ENCODE assay signal across 16 cellular contexts in genomic region chr7:697259-697615, GRCh38. TPM values are rescaled to one million over a fixed set of nuclear protein-coding genes. Genes with fewer than 3 reads are reported as not detected.
A peak's percentile ranks its signal among the peaks of the same experiment; 100 is the strongest.
DNase-seq lines count a peak whose midpoint lies in the region; ATAC-seq and TF ChIP-seq lines count a peak whose summit lies in the region.
"Had no signal": no experiment of that assay in that cellular context is flagged by ENCODE, and none has a peak within 500 bp of the region (broad histone marks: within the 10 kb centered on the region; RNA-seq: fewer than 3 reads in every experiment).

No MANE protein-coding gene starts in this region.

- H3K27ac ChIP-seq in left ventricle myocardium inferior (replicated peaks) (peak overlapping the region; percentile 47), esophagus squamous epithelium (peak overlapping the region in 3 of 4 donors; percentile 24 to 69 (median 69)), vagina (peak overlapping the region; percentile 44), GM23338 (ENCODE audit: low read depth) (no peak overlapping the region)
- H3K27ac ChIP-seq: A549 had no signal

- no peaks in the 10 kb centered on the region for H3F3A ChIP-seq in GM23338 (replicated peaks; ENCODE audit: low read depth)

- H3K27ac Mint-ChIP-seq in GM23338 = no peak overlapping the region
- H3K27ac Mint-ChIP-seq: H9 had no signal

- H3K27me3 ChIP-seq in left ventricle myocardium inferior (ENCODE audit: low read depth) (no peaks in the 10 kb centered on the region), esophagus squamous epithelium (no peaks in the 10 kb centered on the region), vagina (no peaks in the 10 kb centered on the region), GM23338 (ENCODE audit: insufficient read depth) (no peaks in the 10 kb centered on the region)
- H3K27me3 ChIP-seq: MG63 had no signal

- intact Hi-C loops in left ventricle myocardium inferior (cut with micrococcal nuclease) = no loop called here
- intact Hi-C loops in cardiac septum (cut with DNase I) = no loop called here
- intact Hi-C loops in esophagus squamous epithelium (cut with DNase I) = no loop called here
- intact Hi-C loops in posterior vena cava (cut with DNase I) = no loop called here
- intact Hi-C loops in vagina (cut with DNase I) = no loop called here

- 88% methylated on average over 5 of the region's 16 CpGs; no CpG with 5 or more reads in 1 of the 2 donors for WGBS in esophagus squamous epithelium, 2 donors

- ATAC-seq in GM23338 = no peak
- ATAC-seq in GM18519 (IDR thresholded peaks at IDR 0.05; ENCODE audit: low FRiP score, unreplicated experiment) = no peak
- ATAC-seq: A549 had no signal

- DNase-seq in left ventricle myocardium inferior = no peak
- DNase-seq in cardiac septum (ENCODE audit: low spot score) = no peak
- DNase-seq in esophagus squamous epithelium (lab: John Stamatoyannopoulos, UW) = no peak
- DNase-seq in posterior vena cava (ENCODE audit: low spot score) = peak; percentile 49
- no peak for DNase-seq in vagina (ENCODE audit: extremely low spot score in 2 of 2)
- no peak for DNase-seq in GM23338 (ENCODE audit: low spot score)
- DNase-seq in NK-92 treated with Interleukin-12 subunit alpha and Interleukin-12 subunit beta, amount 100 ng/mL, for 24 hours (lab: John Stamatoyannopoulos, UW) = no peak
- DNase-seq: H9, MG63, NCI-H1105, NCI-H187 treated with DMSO at 0.1 percent for 48 hours, NCI-H2171 treated with DMSO at 0.1 percent for 48 hours, NCI-H774 had no signal

- peaks cover 45% of the 10 kb centered on the region for H3K36me3 Mint-ChIP-seq in GM23338 (ENCODE audit: low read depth)

- no peak for TF ChIP-seq POLR2A in esophagus squamous epithelium (IDR thresholded peaks at IDR 0.05)
- TF ChIP-seq POLR2A in vagina (IDR thresholded peaks at IDR 0.05) = no peak

- H3K4me1 Mint-ChIP-seq in GM23338 = peaks cover 6% of the 10 kb centered on the region

- H3K4me3 ChIP-seq in left ventricle myocardium inferior (no peak overlapping the region), esophagus squamous epithelium (no peak overlapping the region), vagina (no peak overlapping the region), GM23338 (no peak overlapping the region)
- H3K4me3 ChIP-seq: A549, MG63 had no signal

- no peak for TF ChIP-seq CTCF in left ventricle myocardium inferior (IDR thresholded peaks at IDR 0.05; ENCODE audit: borderline replicate concordance)
- no peak for TF ChIP-seq CTCF in esophagus squamous epithelium (IDR thresholded peaks at IDR 0.05)
- TF ChIP-seq CTCF in vagina (IDR thresholded peaks at IDR 0.05) = no peak
- TF ChIP-seq CTCF in GM23338 (conservative IDR thresholded peaks at IDR 0.05; ENCODE audit: low read depth in 2 of 2) = no peak

- no peak overlapping the region for H2AFZ ChIP-seq in GM23338

- H3K4me1 ChIP-seq in left ventricle myocardium inferior = peaks cover 30% of the 10 kb centered on the region
- H3K4me1 ChIP-seq in esophagus squamous epithelium = peaks cover 0 to 28% (median 11%) of the 10 kb centered on the region in 3 donors
- H3K4me1 ChIP-seq in vagina = peaks cover 18% of the 10 kb centered on the region
- no peaks in the 10 kb centered on the region for H3K4me1 ChIP-seq in GM23338 (ENCODE audit: insufficient read depth)
- H3K4me1 ChIP-seq: A549, Caco-2 had no signal

- H3K4me2 ChIP-seq in GM23338 = no peak overlapping the region
- H3K4me2 ChIP-seq: A549 had no signal

- no peak overlapping the region for H3K4me3 Mint-ChIP-seq in GM23338
- H3K4me3 Mint-ChIP-seq: H9 had no signal

- H3K9me3 ChIP-seq in left ventricle myocardium inferior (replicated peaks) (no peaks in the 10 kb centered on the region), esophagus squamous epithelium (no peaks in the 10 kb centered on the region), vagina (no peaks in the 10 kb centered on the region)
- H3K9me3 ChIP-seq: Caco-2 had no signal

- 0 out of 3 replicates have a peak, but pooled peaks cover 5% of the 10 kb centered on the region for H3K9me3 Mint-ChIP-seq in GM23338
- H3K9me3 Mint-ChIP-seq: H9 had no signal

- peaks cover 18% of the 10 kb centered on the region for H3K79me2 ChIP-seq in GM23338 (replicated peaks; ENCODE audit: insufficient read depth)

- H3K36me3 ChIP-seq in left ventricle myocardium inferior = no peaks in the 10 kb centered on the region
- no peaks in the 10 kb centered on the region for H3K36me3 ChIP-seq in esophagus squamous epithelium
- no peaks in the 10 kb centered on the region for H3K36me3 ChIP-seq in vagina
- no peaks in the 10 kb centered on the region for H3K36me3 ChIP-seq in GM23338 (ENCODE audit: insufficient read depth)
- H3K36me3 ChIP-seq: MG63 had no signal

- H3K27me3 Mint-ChIP-seq in GM23338 (ENCODE audit: insufficient read depth, low read depth, poor library complexity) = peaks cover 5% of the 10 kb centered on the region

- no peaks in the 10 kb centered on the region for H4K20me1 ChIP-seq in GM23338 (replicated peaks; ENCODE audit: insufficient read depth)

- H3K9me2 ChIP-seq in GM23338 (ENCODE audit: insufficient read depth) = no peaks in the 10 kb centered on the region

TF ChIP-seq in GM23338, 12 proteins besides CTCF, POLR2A, EP300 and RAD21 (continues in another document):
- TF ChIP-seq ZNF114 (CRISPR knock-in tag; IDR thresholded peaks at IDR 0.05) (no peak), POLR2AphosphoS5 (IDR thresholded peaks at IDR 0.05; ENCODE audit: low read depth) (no peak), NANOG (IDR thresholded peaks at IDR 0.05; ENCODE audit: borderline replicate concordance) (no peak), JUNB (IDR thresholded peaks at IDR 0.05; ENCODE audit: unreplicated experiment) (no peak), ETS1 (IDR thresholded peaks at IDR 0.05) (no peak)

RNA-seq across cellular contexts. Expression of gene DNAAF5, which starts 29.3 kb away (rescaled TPM):
- total RNA-seq in left ventricle myocardium inferior (18.1 TPM), cardiac septum (22.1 TPM), esophagus squamous epithelium (10 to 100 TPM; 23.7 to 30.1 (median 28.2) TPM), posterior vena cava (10 to 100 TPM; 12.6 to 16.9 TPM), vagina (29.7 TPM)
- total RNA-seq in GM23338 (2014; rRNA removed; shearing (Covaris generic)) = 74.0 and 86.7 TPM in 2 replicates
- 20.4 and 20.9 TPM in 2 replicates for polyA plus RNA-seq in GM23338 (2016; fragmentation: Nextera tagmentation; extraction: Ambion mirVana)

RNA-seq across cellular contexts. Expression of gene PRKAR1B, which starts 29.8 kb away (rescaled TPM):
- total RNA-seq in left ventricle myocardium inferior (14.2 TPM), cardiac septum (13.5 TPM), esophagus squamous epithelium (10 to 100 TPM; 10.2 to 13.1 (median 12.5) TPM), posterior vena cava (10 to 100 TPM; 10.1 TPM), vagina (31.4 TPM)
- 34.7 and 36.7 TPM in 2 replicates for total RNA-seq in GM23338 (2014; rRNA removed; shearing (Covaris generic))
- 30.6 and 35.7 TPM in 2 replicates for polyA plus RNA-seq in GM23338 (2016; fragmentation: Nextera tagmentation; extraction: Ambion mirVana)
